In the genomic region with DNA sequence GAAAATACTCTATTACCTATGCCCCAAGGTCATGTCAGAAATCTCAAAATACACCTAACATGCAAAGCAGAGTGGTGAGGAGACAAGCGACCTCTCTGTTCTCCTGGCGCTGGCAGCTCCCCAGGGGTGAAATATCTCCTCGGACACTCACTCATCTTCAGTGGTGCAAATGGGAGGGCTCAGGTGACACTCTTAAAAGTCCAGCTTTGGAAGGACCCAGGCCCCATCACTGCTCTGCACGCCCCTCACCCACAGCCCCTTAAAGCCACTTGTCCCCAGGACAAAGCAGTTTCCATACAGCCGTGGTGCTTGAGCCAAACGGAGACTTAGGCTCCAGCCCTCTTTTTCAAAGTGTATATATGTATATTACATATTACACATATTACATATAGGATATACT, we compare ENCODE assay signal across 20 cellular contexts.
"Had no signal": no experiment of that assay in that cellular context is flagged by ENCODE, and none has a peak within 500 bp of the region (broad histone marks: within the 10 kb centered on the region; RNA-seq: fewer than 3 reads in every experiment).

No MANE protein-coding gene starts in this region.

- DNase-seq: activated CD4-positive, alpha-beta T cell treated with anti-CD3 and anti-CD28 coated beads for 1 hour; activated CD4-positive, alpha-beta T cell treated with anti-CD3 and anti-CD28 coated beads, Interleukin-2, amount 50 U/mL, for 1 hour; activated CD8-positive, alpha-beta T cell treated with anti-CD3 and anti-CD28 coated beads, Interleukin-2, amount 10 ng/mL, durations not matched to agents 7 days and 5 days; dermis blood vessel endothelial cell; effector CD8-positive, alpha-beta T cell; erythroblast; foreskin fibroblast; mesendoderm; right cardiac atrium; stimulated activated CD4-positive, alpha-beta T cell treated with anti-CD3 and anti-CD28 coated beads, Interleukin-1b, Interleukin-23, amount 100 ng/mL, for 48 hours; T-cell; testis; trophoblast cell had no signal

- H3K9me3 ChIP-seq: mucosa of descending colon, testis had no signal

- H3K4me3 ChIP-seq: mucosa of descending colon, testis had no signal

- H3K36me3 Mint-ChIP-seq: activated naive CD4-positive, alpha-beta T cell treated with anti-CD3 and anti-CD28 coated beads, Interleukin-2, amount 50 U/mL, for 72 hours; brain had no signal

- H3K4me3 Mint-ChIP-seq: activated CD8-positive, alpha-beta T cell treated with anti-CD3 and anti-CD28 coated beads, Interleukin-2, amount 10 ng/mL, durations not matched to agents 7 days and 5 days; activated T-helper 1 cell treated with anti-CD3 and anti-CD28 coated beads, Interleukin-12 subunit alpha, Interleukin-12 subunit beta, Interleukin-2, Interleukin-4 antibody, amounts not matched to agents 30 ng/mL and 10 ng/mL and 1 ng/mL, durations not matched to agents 14 hours and 24 hours and 36 hours; brain; T-cell had no signal

- H3K27ac ChIP-seq: parathyroid adenoma, testis, WERI-Rb-1 had no signal

- H3K4me1 ChIP-seq: testis had no signal

- H3K27ac Mint-ChIP-seq: activated CD8-positive, alpha-beta T cell treated with anti-CD3 and anti-CD28 coated beads, Interleukin-2, amount 10 ng/mL, durations not matched to agents 7 days and 5 days; activated T-helper 1 cell treated with anti-CD3 and anti-CD28 coated beads, Interleukin-12 subunit alpha, Interleukin-12 subunit beta, Interleukin-2, Interleukin-4 antibody, amounts not matched to agents 30 ng/mL and 10 ng/mL and 1 ng/mL, durations not matched to agents 14 hours and 24 hours and 36 hours; T-cell had no signal

- H3K9me3 Mint-ChIP-seq: activated naive CD4-positive, alpha-beta T cell treated with anti-CD3 and anti-CD28 coated beads, Interleukin-2, amount 50 U/mL, for 72 hours; activated T-helper 1 cell treated with anti-CD3 and anti-CD28 coated beads, Interleukin-12 subunit alpha, Interleukin-12 subunit beta, Interleukin-2, Interleukin-4 antibody, amounts not matched to agents 30 ng/mL and 10 ng/mL and 1 ng/mL, durations not matched to agents 14 hours and 24 hours and 36 hours; T-cell had no signal

- ATAC-seq: activated CD8-positive, alpha-beta T cell treated with anti-CD3 and anti-CD28 coated beads, Interleukin-2, amount 10 ng/mL, durations not matched to agents 7 days and 5 days; activated naive CD4-positive, alpha-beta T cell treated with anti-CD3 and anti-CD28 coated beads, Interleukin-2, amount 50 U/mL, for 72 hours; right cardiac atrium; T-cell had no signal

- FAIRE-seq: TTC549 had no signal

- H3K27me3 Mint-ChIP-seq: brain, T-cell had no signal

- H3K9ac ChIP-seq: parathyroid adenoma had no signal

- H3K36me3 ChIP-seq: WERI-Rb-1 had no signal
